In genomic region chr6:90678049-90678779, GRCh38 we compare ENCODE assay signal across 9 cellular contexts.
"Had no signal": no experiment of that assay in that cellular context is flagged by ENCODE, and none has a peak within 500 bp of the region (broad histone marks: within the 10 kb centered on the region; RNA-seq: fewer than 3 reads in every experiment).

No MANE protein-coding gene starts in this region.

- DNase-seq: activated CD8-positive, alpha-beta memory T cell treated with anti-CD3 and anti-CD28 coated beads, Interleukin-2, amount 50 U/mL, for 4 hours; activated CD8-positive, alpha-beta T cell treated with anti-CD3 and anti-CD28 coated beads for 36 hours; activated gamma-delta T cell treated with Interleukin-2 at 50 U/mL for 16 hours; activated naive CD8-positive, alpha-beta T cell treated with anti-CD3 and anti-CD28 coated beads for 36 hours; activated T-cell treated with anti-CD3 and anti-CD28 coated beads, Interleukin-2, amount 50 U/mL, for 72 hours; mesenchymal stem cell; small intestine; T-helper 9 cell had no signal

- H3K9me3 Mint-ChIP-seq: activated CD8-positive, alpha-beta T cell treated with anti-CD3 and anti-CD28 coated beads for 36 hours; activated naive CD8-positive, alpha-beta T cell treated with anti-CD3 and anti-CD28 coated beads for 36 hours; activated T-cell treated with anti-CD3 and anti-CD28 coated beads, Interleukin-2, amount 50 U/mL, for 72 hours had no signal

- H3K4me3 Mint-ChIP-seq: activated CD8-positive, alpha-beta T cell treated with anti-CD3 and anti-CD28 coated beads for 36 hours; activated naive CD8-positive, alpha-beta T cell treated with anti-CD3 and anti-CD28 coated beads for 36 hours; activated T-cell treated with anti-CD3 and anti-CD28 coated beads, Interleukin-2, amount 50 U/mL, for 72 hours had no signal

- H3K36me3 Mint-ChIP-seq: activated naive CD8-positive, alpha-beta T cell treated with anti-CD3 and anti-CD28 coated beads for 36 hours had no signal

- H3K27ac Mint-ChIP-seq: activated CD8-positive, alpha-beta T cell treated with anti-CD3 and anti-CD28 coated beads for 36 hours; activated naive CD8-positive, alpha-beta T cell treated with anti-CD3 and anti-CD28 coated beads for 36 hours; activated T-cell treated with anti-CD3 and anti-CD28 coated beads, Interleukin-2, amount 50 U/mL, for 72 hours had no signal

- H3K4me1 Mint-ChIP-seq: activated naive CD8-positive, alpha-beta T cell treated with anti-CD3 and anti-CD28 coated beads for 36 hours had no signal

- ATAC-seq: activated CD8-positive, alpha-beta T cell treated with anti-CD3 and anti-CD28 coated beads for 36 hours; activated T-cell treated with anti-CD3 and anti-CD28 coated beads, Interleukin-2, amount 50 U/mL, for 72 hours; left lobe of liver had no signal
